ENCODE assay signal across 19 cellular contexts in the genomic region with DNA sequence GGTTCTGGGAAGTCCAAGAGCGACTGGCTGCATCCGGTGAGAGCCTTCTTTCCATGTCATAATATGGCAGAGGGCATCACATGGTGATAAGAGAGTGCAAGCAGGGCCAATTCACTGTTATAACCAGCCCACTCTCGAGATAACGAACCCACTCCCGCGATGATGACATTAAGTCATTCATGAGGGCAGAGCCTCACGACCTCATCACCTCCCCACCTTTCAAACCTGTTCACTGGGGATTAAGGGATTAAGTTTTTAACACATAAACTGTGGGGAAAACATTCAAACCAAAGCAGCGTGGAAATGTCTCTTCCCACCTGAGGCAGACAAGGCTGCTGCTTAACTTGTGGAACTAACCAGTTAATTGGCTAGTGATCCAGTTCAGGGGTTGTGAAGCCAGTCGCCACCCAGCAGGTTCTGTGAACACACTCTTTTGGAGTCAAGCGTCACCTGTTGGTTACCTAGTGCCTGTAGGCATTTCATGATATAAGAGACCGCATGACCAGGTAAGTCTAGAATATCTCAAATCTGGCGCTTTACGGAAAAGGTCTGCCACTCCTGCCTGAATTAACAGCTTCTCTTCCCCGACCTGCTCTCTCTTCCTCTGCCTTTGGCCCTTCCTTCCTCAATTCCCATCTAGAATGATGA. TPM values are rescaled to one million over a fixed set of nuclear protein-coding genes. Genes with fewer than 3 reads are reported as not detected.
"Had no signal": no experiment of that assay in that cellular context is flagged by ENCODE, and none has a peak within 500 bp of the region (broad histone marks: within the 10 kb centered on the region; RNA-seq: fewer than 3 reads in every experiment).

No MANE protein-coding gene starts in this region.

- H3K4me3 Mint-ChIP-seq: activated CD8-positive, alpha-beta memory T cell treated with anti-CD3 and anti-CD28 coated beads, Interleukin-2, amount 10 ng/mL, durations not matched to agents 7 days and 5 days; central memory CD8-positive, alpha-beta T cell; immature natural killer cell had no signal

- H3K9me3 Mint-ChIP-seq: activated naive CD4-positive, alpha-beta T cell treated with anti-CD3 and anti-CD28 coated beads, Interleukin-2, amount 50 U/mL, for 72 hours; central memory CD8-positive, alpha-beta T cell; immature natural killer cell had no signal

- H3K4me1 ChIP-seq: body of pancreas, lower lobe of right lung, thyroid gland, uterus had no signal

- H3K9me3 ChIP-seq: body of pancreas, gastrocnemius medialis, heart left ventricle, lower lobe of right lung, ovary, spleen, thyroid gland, uterus had no signal

- H3K4me1 Mint-ChIP-seq: central memory CD8-positive, alpha-beta T cell; immature natural killer cell had no signal

- H3K36me3 Mint-ChIP-seq: activated CD8-positive, alpha-beta memory T cell treated with anti-CD3 and anti-CD28 coated beads, Interleukin-2, amount 10 ng/mL, durations not matched to agents 7 days and 5 days; activated naive CD4-positive, alpha-beta T cell treated with anti-CD3 and anti-CD28 coated beads, Interleukin-2, amount 50 U/mL, for 72 hours; immature natural killer cell had no signal

- H3K27ac Mint-ChIP-seq: activated CD8-positive, alpha-beta memory T cell treated with anti-CD3 and anti-CD28 coated beads, Interleukin-2, amount 10 ng/mL, durations not matched to agents 7 days and 5 days; activated naive CD4-positive, alpha-beta T cell treated with anti-CD3 and anti-CD28 coated beads, Interleukin-2, amount 50 U/mL, for 72 hours; immature natural killer cell had no signal

- H3K36me3 ChIP-seq: gastrocnemius medialis, heart left ventricle, lower lobe of right lung, ovary, spleen, thyroid gland, uterus had no signal

- H3K27me3 ChIP-seq: body of pancreas, gastrocnemius medialis, ovary, spleen, thyroid gland, uterus had no signal

- H3K27ac ChIP-seq: body of pancreas, gastrocnemius medialis, lower lobe of right lung, ovary, spleen, thyroid gland, uterus had no signal

- H3K4me3 ChIP-seq: body of pancreas, gastrocnemius medialis, heart left ventricle, lower lobe of right lung, ovary, spleen, thyroid gland, uterus had no signal

- H3K27me3 Mint-ChIP-seq: activated CD8-positive, alpha-beta memory T cell treated with anti-CD3 and anti-CD28 coated beads, Interleukin-2, amount 10 ng/mL, durations not matched to agents 7 days and 5 days had no signal

- DNase-seq: activated CD4-positive, alpha-beta T cell treated with anti-CD3 and anti-CD28 coated beads, Interleukin-2, amount 50 U/mL, for 48 hours; activated CD8-positive, alpha-beta memory T cell treated with anti-CD3 and anti-CD28 coated beads, Interleukin-2, amount 10 ng/mL, durations not matched to agents 7 days and 5 days; activated effector memory CD4-positive, alpha-beta T cell treated with Interleukin-2 at 50 U/mL for 16 hours; activated T-cell treated with anti-CD3 and anti-CD28 coated beads, Interleukin-2, amount 50 U/mL, for 1 hour; amygdala; body of pancreas; effector memory CD4-positive, alpha-beta T cell; gastrocnemius medialis; heart left ventricle; immature natural killer cell; lower lobe of right lung; ovary; spleen; stimulated activated CD4-positive, alpha-beta T cell treated with anti-CD3 and anti-CD28 coated beads, Interleukin-1b, Interleukin-23, amount 100 ng/mL, for 48 hours; T-helper 2 cell; thyroid gland; uterus had no signal

RNA-seq across cellular contexts. Expression of a gene that starts 54.3 kb away (rescaled TPM):
- total RNA-seq: activated CD8-positive, alpha-beta memory T cell treated with anti-CD3 and anti-CD28 coated beads, Interleukin-2, amount 10 ng/mL, durations not matched to agents 7 days and 5 days; body of pancreas; gastrocnemius medialis; thyroid gland had no signal
